ENCODE assay signal across 29 cellular contexts in genomic region chr2:145138626-145139025, GRCh38.
"Had no signal": no experiment of that assay in that cellular context is flagged by ENCODE, and none has a peak within 500 bp of the region (broad histone marks: within the 10 kb centered on the region; RNA-seq: fewer than 3 reads in every experiment).

No MANE protein-coding gene starts in this region.

- H3K9me3 ChIP-seq: ascending aorta had no signal

- ATAC-seq: activated CD8-positive, alpha-beta memory T cell treated with anti-CD3 and anti-CD28 coated beads, Interleukin-2, amount 10 ng/mL, durations not matched to agents 7 days and 5 days; activated CD8-positive, alpha-beta T cell treated with anti-CD3 and anti-CD28 coated beads, Interleukin-2, amount 10 ng/mL, durations not matched to agents 7 days and 5 days; activated naive CD8-positive, alpha-beta T cell treated with anti-CD3 and anti-CD28 coated beads, Interleukin-2, amount 50 U/mL, for 24 hours had no signal

- H3K36me3 ChIP-seq: ascending aorta, cardiac muscle cell had no signal

- H3K27me3 ChIP-seq: ascending aorta, cardiac muscle cell had no signal

- H3K4me1 ChIP-seq: ascending aorta had no signal

- FAIRE-seq: bronchial epithelial cell had no signal

- H3K27ac ChIP-seq: ascending aorta, cardiac muscle cell, VCaP had no signal

- H3K4me3 ChIP-seq: ascending aorta, cardiac muscle cell had no signal

- DNase-seq: activated B cell treated with CpG ODN at 0.5 μM for 24 hours; activated CD4-positive, alpha-beta memory T cell treated with anti-CD3 and anti-CD28 coated beads, Interleukin-2, amount 10 ng/mL, durations not matched to agents 7 days and 5 days; activated CD4-positive, alpha-beta T cell treated with anti-CD3 and anti-CD28 coated beads for 48 hours; activated CD4-positive, alpha-beta T cell treated with anti-CD3 and anti-CD28 coated beads, Interleukin-2, amount 10 ng/mL, durations not matched to agents 7 days and 5 days; activated CD4-positive, alpha-beta T cell treated with anti-CD3 and anti-CD28 coated beads, Interleukin-2, amount 50 U/mL, for 48 hours; activated CD4-positive, CD25-positive, alpha-beta regulatory T cell treated with anti-CD3 and anti-CD28 coated beads, Interleukin-2, amount 50 U/mL, for 72 hours; activated CD8-positive, alpha-beta memory T cell treated with anti-CD3 and anti-CD28 coated beads for 24 hours; activated CD8-positive, alpha-beta memory T cell treated with anti-CD3 and anti-CD28 coated beads, Interleukin-2, amount 10 ng/mL, durations not matched to agents 7 days and 5 days; activated CD8-positive, alpha-beta memory T cell treated with anti-CD3 and anti-CD28 coated beads, Interleukin-2, amount 50 U/mL, for 48 hours; activated CD8-positive, alpha-beta T cell treated with anti-CD3 and anti-CD28 coated beads, Interleukin-2, amount 10 ng/mL, durations not matched to agents 7 days and 5 days; activated effector memory CD4-positive, alpha-beta T cell treated with Interleukin-2 at 50 U/mL for 16 hours; activated gamma-delta T cell; activated naive CD4-positive, alpha-beta T cell treated with anti-CD3 and anti-CD28 coated beads, Interleukin-2, amount 10 ng/mL, durations not matched to agents 7 days and 5 days; activated naive CD4-positive, alpha-beta T cell treated with Interleukin-2 at 50 U/mL for 16 hours; activated naive CD8-positive, alpha-beta T cell treated with anti-CD3 and anti-CD28 coated beads, Interleukin-2, amount 10 ng/mL, durations not matched to agents 7 days and 5 days; activated naive CD8-positive, alpha-beta T cell treated with anti-CD3 and anti-CD28 coated beads, Interleukin-2, amount 50 U/mL, for 24 hours; activated T-cell treated with anti-CD3 and anti-CD28 coated beads, Interleukin-2, amount 50 U/mL, for 24 hours; activated T-cell treated with anti-CD3 and anti-CD28 coated beads, Interleukin-2, amount 50 U/mL, for 48 hours; amygdala; anterior cingulate cortex; caudate nucleus; cerebellar nuclear complex; T-helper 1 cell; T-helper 2 cell; T-helper 9 cell had no signal
